Comparison of ENCODE assay signal across 9 cellular contexts in genomic region chr15:75620776-75621536, GRCh38. TPM values are rescaled to one million over a fixed set of nuclear protein-coding genes. Genes with fewer than 3 reads are reported as not detected.
DNase-seq lines count a peak whose midpoint lies in the region; ATAC-seq, FAIRE-seq and TF ChIP-seq lines count a peak whose summit lies in the region.
"Had no signal": no experiment of that assay in that cellular context is flagged by ENCODE, and none has a peak within 500 bp of the region (broad histone marks: within the 10 kb centered on the region; RNA-seq: fewer than 3 reads in every experiment).

No MANE protein-coding gene starts in this region.

- H3K36me3 ChIP-seq in psoas muscle (ENCODE audit: insufficient read depth in 1 of 2, low read depth in 1 of 2): peaks cover 2 to 48% of the 10 kb centered on the region in 2 donors

- H3K4me3 Mint-ChIP-seq in T-helper 17 cell: no peak overlapping the region

- intact Hi-C loops in psoas muscle (cut with DNase I): loop anchor here in 1 of 2 donors (10.0 kb wide), 1 partner anchor 256 kb away; the partner anchor contains the start of gene MAN2C1

- TF ChIP-seq CTCF in fibroblast of pulmonary artery (IDR thresholded peaks at IDR 0.05; ENCODE audit: low read length, missing control alignments): peak; percentile 50
- TF ChIP-seq CTCF in psoas muscle (IDR thresholded peaks at IDR 0.05): no peak

- H3K27me3 Mint-ChIP-seq in T-helper 17 cell: no peaks in the 10 kb centered on the region

- no peaks in the 10 kb centered on the region for H3K9me3 ChIP-seq in T-helper 17 cell (ENCODE audit: control insufficient read depth, low read length, poor library complexity, severe bottlenecking)
- H3K9me3 ChIP-seq in psoas muscle: no peaks in the 10 kb centered on the region
- H3K9me3 ChIP-seq: thyroid gland had no signal

- peaks cover 28% of the 10 kb centered on the region for H3K4me1 Mint-ChIP-seq in T-helper 17 cell

- ATAC-seq in T-helper 17 cell: no peak
- peak in 2 of 4 donors; percentile 22 to 32 for ATAC-seq in psoas muscle
- ATAC-seq in GM19351 (IDR thresholded peaks at IDR 0.05; ENCODE audit: unreplicated experiment): no peak

- H3K27ac ChIP-seq in psoas muscle: peak overlapping the region; percentile 39

- peak; percentile 89 for DNase-seq in EH (ENCODE audit: low read depth)
- DNase-seq in T-helper 17 cell: no peak
- DNase-seq in fibroblast of pulmonary artery (ENCODE audit: low read depth): peak; percentile 95
- DNase-seq in psoas muscle: peak; percentile 81 to 87
- no peak for DNase-seq in DMS53 treated with DMSO at 0.1 percent for 48 hours (lab: John Stamatoyannopoulos, UW; ENCODE audit: unreplicated experiment)
- DNase-seq in urothelium cell line (ENCODE audit: low spot score): no peak
- DNase-seq in COLO668 (lab: John Stamatoyannopoulos, UW; ENCODE audit: unreplicated experiment): no peak

- FAIRE-seq in urothelium cell line (lab: Jason Lieb, UNC): no peak

- peak overlapping the region; percentile 87 for H3K27ac Mint-ChIP-seq in T-helper 17 cell

- H3K36me3 Mint-ChIP-seq in T-helper 17 cell (ENCODE audit: low read depth): peaks cover 9% of the 10 kb centered on the region

- 53 to 59% (median 54%) methylated on average over 9 of the region's 9 CpGs for WGBS in psoas muscle, 3 donors

- H3K4me1 ChIP-seq in psoas muscle: peaks cover 3% of the 10 kb centered on the region

- H3K4me3 ChIP-seq in fibroblast of pulmonary artery (replicated peaks; ENCODE audit: low read depth, low read length): peak overlapping the region; percentile 43
- no peak overlapping the region for H3K4me3 ChIP-seq in psoas muscle
- H3K4me3 ChIP-seq: thyroid gland had no signal

- no peaks in the 10 kb centered on the region for H3K27me3 ChIP-seq in psoas muscle (ENCODE audit: insufficient read depth in 3 of 3, low read length in 2 of 3)
- H3K27me3 ChIP-seq: thyroid gland had no signal

RNA-seq across cellular contexts. Expression of gene SNUPN, which starts 4.6 kb away (rescaled TPM):
- 10 to 100 TPM; 14.5 to 15.0 TPM for total RNA-seq in T-helper 17 cell
- 10 to 100 TPM; 17.1 to 21.9 (median 19.0) TPM for total RNA-seq in psoas muscle
- polyA plus RNA-seq in psoas muscle: 10 to 100 TPM; 29.5 to 40.9 (median 31.5) TPM

RNA-seq across cellular contexts. Expression of gene IMP3, which starts 19.1 kb away (rescaled TPM):
- total RNA-seq in T-helper 17 cell (10 to 100 TPM; 30.1 to 35.5 TPM), psoas muscle (10 to 100 TPM; 41.6 to 51.0 (median 43.8) TPM)
- 10 to 100 TPM; 45.0 to 95.9 (median 87.3) TPM for polyA plus RNA-seq in psoas muscle

RNA-seq across cellular contexts. Expression of gene SNX33, which starts 26.8 kb away (rescaled TPM):
- 1 to 10 TPM; 1.7 to 1.8 TPM for total RNA-seq in T-helper 17 cell
- 1 to 10 TPM; 3.5 to 8.0 (median 3.9) TPM for total RNA-seq in psoas muscle
- 1 to 10 TPM; 3.7 to 4.4 (median 3.8) TPM for polyA plus RNA-seq in psoas muscle

RNA-seq across cellular contexts. Expression of gene PTPN9, which starts 41.8 kb away (rescaled TPM):
- total RNA-seq in T-helper 17 cell (10 to 100 TPM; 19.8 to 21.6 TPM), psoas muscle (1 to 10 TPM; 5.5 to 6.9 (median 5.7) TPM)
- polyA plus RNA-seq in psoas muscle: 1 to 10 TPM; 2.3 to 5.0 (median 4.2) TPM

Comparison
In these comparisons a context has a peak if more than half of its experiments do, and no peak if none do; other contexts are left out.
1. DNase-seq: peak in EH (single experiment), fibroblast of pulmonary artery (single experiment) and psoas muscle (2 of 2); none in T-helper 17 cell (0 of 3), DMS53 treated with DMSO at 0.1 percent for 48 hours (single experiment), urothelium cell line (single experiment) and COLO668 (single experiment).